Comparison of ENCODE assay signal across 1 cellular context in the genomic region with DNA sequence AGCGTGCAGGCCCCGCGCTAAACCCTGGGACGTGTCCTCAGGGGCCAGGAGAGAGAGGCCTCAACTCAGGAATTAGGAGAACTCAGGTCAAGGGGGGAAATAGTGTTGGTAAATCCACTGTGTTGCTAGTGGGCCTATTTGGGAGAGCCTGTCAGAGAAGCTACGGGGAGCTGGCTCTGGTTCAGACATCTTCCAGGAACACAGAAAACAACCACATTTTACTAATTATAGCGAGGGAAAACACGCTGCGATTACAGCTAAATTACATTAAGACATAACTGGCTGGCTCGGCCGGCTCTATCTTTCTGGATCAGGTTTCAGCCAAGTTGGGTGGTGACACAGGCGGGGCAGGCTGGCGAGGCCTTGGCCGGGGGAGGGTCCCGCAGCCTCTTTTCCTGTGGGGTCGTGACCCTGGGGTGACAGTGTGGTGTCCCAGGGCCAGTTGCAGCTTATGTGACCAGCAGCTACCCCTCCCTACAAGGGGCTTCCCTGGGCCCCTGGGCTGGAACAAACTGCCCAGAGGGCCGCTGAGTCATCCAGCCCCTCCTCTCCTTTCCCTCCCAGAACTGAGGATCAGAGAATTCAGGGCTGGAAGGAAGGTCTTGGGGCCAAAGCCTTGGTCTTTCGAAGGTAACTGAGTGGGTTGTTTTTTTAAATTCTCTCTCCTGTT.
TF ChIP-seq lines count a peak whose summit lies in the region.

No MANE protein-coding gene starts in this region.

TF ChIP-seq in K562, 482 proteins besides CTCF, POLR2A, EP300 and RAD21 (continued from another document and continues in another):
- TF ChIP-seq, protein P1, sequence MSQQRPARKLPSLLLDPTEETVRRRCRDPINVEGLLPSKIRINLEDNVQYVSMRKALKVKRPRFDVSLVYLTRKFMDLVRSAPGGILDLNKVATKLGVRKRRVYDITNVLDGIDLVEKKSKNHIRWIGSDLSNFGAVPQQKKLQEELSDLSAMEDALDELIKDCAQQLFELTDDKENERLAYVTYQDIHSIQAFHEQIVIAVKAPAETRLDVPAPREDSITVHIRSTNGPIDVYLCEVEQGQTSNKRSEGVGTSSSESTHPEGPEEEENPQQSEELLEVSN (IDR thresholded peaks at IDR 0.05; ENCODE audit: borderline replicate concordance in 1 of 2, extremely low read depth in 1 of 2, insufficient read depth in 1 of 2, insufficient read length in 1 of 2, low read depth in 1 of 2, low read length in 1 of 2, poor library complexity in 1 of 2, severe bottlenecking in 1 of 2): peak in 1 of 2 experiments; percentile 21
- TF ChIP-seq CBX5 (IDR thresholded peaks at IDR 0.05; ENCODE audit: borderline replicate concordance, low read depth) (peak; percentile 72; the same call in 1 of the 2 replicates), RFX1 (IDR thresholded peaks at IDR 0.05) (no peak), ZEB2 (IDR thresholded peaks at IDR 0.05) (no peak), ZNF644 (tag; IDR thresholded peaks at IDR 0.05; ENCODE audit: low read depth) (peak; percentile 66), ZNF696 (CRISPR knock-in tag; conservative IDR thresholded peaks at IDR 0.05) (no peak), NFE2 (IDR thresholded peaks at IDR 0.05; ENCODE audit: low read depth) (peak; percentile 97), PHF8 (IDR thresholded peaks at IDR 0.05; ENCODE audit: borderline replicate concordance, low read length) (peak; percentile 42; the same call in 1 of the 2 replicates), NFRKB (IDR thresholded peaks at IDR 0.05; ENCODE audit: low read depth) (peak; percentile 54; the same call in 1 of the 2 replicates), ZNF583 (CRISPR knock-in tag; IDR thresholded peaks at IDR 0.05) (no peak), JUN (IDR thresholded peaks at IDR 0.05; ENCODE audit: borderline replicate concordance, low read depth, low read length) (peak; percentile 89; the same call in 1 of the 2 replicates), JUN (CRISPR knock-in tag; IDR thresholded peaks at IDR 0.05; ENCODE audit: borderline replicate concordance) (no peak), CREBBP (IDR thresholded peaks at IDR 0.05; ENCODE audit: low read depth, low read length) (no peak), ZNF133 (CRISPR knock-in tag; IDR thresholded peaks at IDR 0.05) (no peak), JUND (IDR thresholded peaks at IDR 0.05; ENCODE audit: borderline replicate concordance, low read depth, low read length) (peak; percentile 95), JUND (tag; IDR thresholded peaks at IDR 0.05; ENCODE audit: borderline replicate concordance, low read depth, low read length) (peak; percentile 90; the same call in 2 of the 3 replicates), TARDBP (IDR thresholded peaks at IDR 0.05) (peak; percentile 68; the same call in 1 of the 2 replicates), ZNF717 (CRISPR knock-in tag; IDR thresholded peaks at IDR 0.05) (no peak), DDX20 (tag; IDR thresholded peaks at IDR 0.05; ENCODE audit: low read depth) (no peak), TBP (optimal IDR thresholded peaks at IDR 0.05; ENCODE audit: low read depth, low read length) (peak; percentile 83), PTBP1 (IDR thresholded peaks at IDR 0.05; ENCODE audit: low read depth, low read length) (no peak)
- TF ChIP-seq, protein P2, sequence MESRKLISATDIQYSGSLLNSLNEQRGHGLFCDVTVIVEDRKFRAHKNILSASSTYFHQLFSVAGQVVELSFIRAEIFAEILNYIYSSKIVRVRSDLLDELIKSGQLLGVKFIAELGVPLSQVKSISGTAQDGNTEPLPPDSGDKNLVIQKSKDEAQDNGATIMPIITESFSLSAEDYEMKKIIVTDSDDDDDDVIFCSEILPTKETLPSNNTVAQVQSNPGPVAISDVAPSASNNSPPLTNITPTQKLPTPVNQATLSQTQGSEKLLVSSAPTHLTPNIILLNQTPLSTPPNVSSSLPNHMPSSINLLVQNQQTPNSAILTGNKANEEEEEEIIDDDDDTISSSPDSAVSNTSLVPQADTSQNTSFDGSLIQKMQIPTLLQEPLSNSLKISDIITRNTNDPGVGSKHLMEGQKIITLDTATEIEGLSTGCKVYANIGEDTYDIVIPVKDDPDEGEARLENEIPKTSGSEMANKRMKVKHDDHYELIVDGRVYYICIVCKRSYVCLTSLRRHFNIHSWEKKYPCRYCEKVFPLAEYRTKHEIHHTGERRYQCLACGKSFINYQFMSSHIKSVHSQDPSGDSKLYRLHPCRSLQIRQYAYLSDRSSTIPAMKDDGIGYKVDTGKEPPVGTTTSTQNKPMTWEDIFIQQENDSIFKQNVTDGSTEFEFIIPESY (CRISPR knock-in tag; IDR thresholded peaks at IDR 0.05): peak; percentile 62; the same call in 1 of the 2 replicates
- TF ChIP-seq, protein P3, sequence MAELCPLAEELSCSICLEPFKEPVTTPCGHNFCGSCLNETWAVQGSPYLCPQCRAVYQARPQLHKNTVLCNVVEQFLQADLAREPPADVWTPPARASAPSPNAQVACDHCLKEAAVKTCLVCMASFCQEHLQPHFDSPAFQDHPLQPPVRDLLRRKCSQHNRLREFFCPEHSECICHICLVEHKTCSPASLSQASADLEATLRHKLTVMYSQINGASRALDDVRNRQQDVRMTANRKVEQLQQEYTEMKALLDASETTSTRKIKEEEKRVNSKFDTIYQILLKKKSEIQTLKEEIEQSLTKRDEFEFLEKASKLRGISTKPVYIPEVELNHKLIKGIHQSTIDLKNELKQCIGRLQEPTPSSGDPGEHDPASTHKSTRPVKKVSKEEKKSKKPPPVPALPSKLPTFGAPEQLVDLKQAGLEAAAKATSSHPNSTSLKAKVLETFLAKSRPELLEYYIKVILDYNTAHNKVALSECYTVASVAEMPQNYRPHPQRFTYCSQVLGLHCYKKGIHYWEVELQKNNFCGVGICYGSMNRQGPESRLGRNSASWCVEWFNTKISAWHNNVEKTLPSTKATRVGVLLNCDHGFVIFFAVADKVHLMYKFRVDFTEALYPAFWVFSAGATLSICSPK (IDR thresholded peaks at IDR 0.05; ENCODE audit: borderline replicate concordance): no peak
- TF ChIP-seq, protein P4, sequence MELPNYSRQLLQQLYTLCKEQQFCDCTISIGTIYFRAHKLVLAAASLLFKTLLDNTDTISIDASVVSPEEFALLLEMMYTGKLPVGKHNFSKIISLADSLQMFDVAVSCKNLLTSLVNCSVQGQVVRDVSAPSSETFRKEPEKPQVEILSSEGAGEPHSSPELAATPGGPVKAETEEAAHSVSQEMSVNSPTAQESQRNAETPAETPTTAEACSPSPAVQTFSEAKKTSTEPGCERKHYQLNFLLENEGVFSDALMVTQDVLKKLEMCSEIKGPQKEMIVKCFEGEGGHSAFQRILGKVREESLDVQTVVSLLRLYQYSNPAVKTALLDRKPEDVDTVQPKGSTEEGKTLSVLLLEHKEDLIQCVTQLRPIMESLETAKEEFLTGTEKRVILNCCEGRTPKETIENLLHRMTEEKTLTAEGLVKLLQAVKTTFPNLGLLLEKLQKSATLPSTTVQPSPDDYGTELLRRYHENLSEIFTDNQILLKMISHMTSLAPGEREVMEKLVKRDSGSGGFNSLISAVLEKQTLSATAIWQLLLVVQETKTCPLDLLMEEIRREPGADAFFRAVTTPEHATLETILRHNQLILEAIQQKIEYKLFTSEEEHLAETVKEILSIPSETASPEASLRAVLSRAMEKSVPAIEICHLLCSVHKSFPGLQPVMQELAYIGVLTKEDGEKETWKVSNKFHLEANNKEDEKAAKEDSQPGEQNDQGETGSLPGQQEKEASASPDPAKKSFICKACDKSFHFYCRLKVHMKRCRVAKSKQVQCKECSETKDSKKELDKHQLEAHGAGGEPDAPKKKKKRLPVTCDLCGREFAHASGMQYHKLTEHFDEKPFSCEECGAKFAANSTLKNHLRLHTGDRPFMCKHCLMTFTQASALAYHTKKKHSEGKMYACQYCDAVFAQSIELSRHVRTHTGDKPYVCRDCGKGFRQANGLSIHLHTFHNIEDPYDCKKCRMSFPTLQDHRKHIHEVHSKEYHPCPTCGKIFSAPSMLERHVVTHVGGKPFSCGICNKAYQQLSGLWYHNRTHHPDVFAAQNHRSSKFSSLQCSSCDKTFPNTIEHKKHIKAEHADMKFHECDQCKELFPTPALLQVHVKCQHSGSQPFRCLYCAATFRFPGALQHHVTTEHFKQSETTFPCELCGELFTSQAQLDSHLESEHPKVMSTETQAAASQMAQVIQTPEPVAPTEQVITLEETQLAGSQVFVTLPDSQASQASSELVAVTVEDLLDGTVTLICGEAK (IDR thresholded peaks at IDR 0.05): no peak
- TF ChIP-seq, protein P4 (CRISPR knock-in tag; IDR thresholded peaks at IDR 0.05): no peak
- TF ChIP-seq, protein P5, sequence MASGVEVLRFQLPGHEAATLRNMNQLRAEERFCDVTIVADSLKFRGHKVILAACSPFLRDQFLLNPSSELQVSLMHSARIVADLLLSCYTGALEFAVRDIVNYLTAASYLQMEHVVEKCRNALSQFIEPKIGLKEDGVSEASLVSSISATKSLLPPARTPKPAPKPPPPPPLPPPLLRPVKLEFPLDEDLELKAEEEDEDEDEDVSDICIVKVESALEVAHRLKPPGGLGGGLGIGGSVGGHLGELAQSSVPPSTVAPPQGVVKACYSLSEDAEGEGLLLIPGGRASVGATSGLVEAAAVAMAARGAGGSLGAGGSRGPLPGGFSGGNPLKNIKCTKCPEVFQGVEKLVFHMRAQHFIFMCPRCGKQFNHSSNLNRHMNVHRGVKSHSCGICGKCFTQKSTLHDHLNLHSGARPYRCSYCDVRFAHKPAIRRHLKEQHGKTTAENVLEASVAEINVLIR (CRISPR knock-in tag; IDR thresholded peaks at IDR 0.05): no peak
- TF ChIP-seq, protein P6, sequence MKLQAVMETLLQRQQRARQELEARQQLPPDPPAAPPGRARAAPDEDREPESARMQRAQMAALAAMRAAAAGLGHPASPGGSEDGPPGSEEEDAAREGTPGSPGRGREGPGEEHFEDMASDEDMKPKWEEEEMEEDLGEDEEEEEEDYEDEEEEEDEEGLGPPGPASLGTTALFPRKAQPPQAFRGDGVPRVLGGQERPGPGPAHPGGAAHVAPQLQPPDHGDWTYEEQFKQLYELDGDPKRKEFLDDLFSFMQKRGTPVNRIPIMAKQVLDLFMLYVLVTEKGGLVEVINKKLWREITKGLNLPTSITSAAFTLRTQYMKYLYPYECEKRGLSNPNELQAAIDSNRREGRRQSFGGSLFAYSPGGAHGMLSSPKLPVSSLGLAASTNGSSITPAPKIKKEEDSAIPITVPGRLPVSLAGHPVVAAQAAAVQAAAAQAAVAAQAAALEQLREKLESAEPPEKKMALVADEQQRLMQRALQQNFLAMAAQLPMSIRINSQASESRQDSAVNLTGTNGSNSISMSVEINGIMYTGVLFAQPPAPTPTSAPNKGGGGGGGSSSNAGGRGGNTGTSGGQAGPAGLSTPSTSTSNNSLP (IDR thresholded peaks at IDR 0.05; ENCODE audit: borderline replicate concordance, low read depth, low read length): 0 out of 2 replicates have a peak, but pooled peaks have one; percentile 19
- TF ChIP-seq, protein P7, sequence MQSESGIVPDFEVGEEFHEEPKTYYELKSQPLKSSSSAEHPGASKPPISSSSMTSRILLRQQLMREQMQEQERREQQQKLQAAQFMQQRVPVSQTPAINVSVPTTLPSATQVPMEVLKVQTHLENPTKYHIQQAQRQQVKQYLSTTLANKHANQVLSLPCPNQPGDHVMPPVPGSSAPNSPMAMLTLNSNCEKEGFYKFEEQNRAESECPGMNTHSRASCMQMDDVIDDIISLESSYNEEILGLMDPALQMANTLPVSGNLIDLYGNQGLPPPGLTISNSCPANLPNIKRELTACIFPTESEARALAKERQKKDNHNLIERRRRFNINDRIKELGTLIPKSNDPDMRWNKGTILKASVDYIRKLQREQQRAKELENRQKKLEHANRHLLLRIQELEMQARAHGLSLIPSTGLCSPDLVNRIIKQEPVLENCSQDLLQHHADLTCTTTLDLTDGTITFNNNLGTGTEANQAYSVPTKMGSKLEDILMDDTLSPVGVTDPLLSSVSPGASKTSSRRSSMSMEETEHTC (IDR thresholded peaks at IDR 0.05): no peak
- TF ChIP-seq, protein P8, sequence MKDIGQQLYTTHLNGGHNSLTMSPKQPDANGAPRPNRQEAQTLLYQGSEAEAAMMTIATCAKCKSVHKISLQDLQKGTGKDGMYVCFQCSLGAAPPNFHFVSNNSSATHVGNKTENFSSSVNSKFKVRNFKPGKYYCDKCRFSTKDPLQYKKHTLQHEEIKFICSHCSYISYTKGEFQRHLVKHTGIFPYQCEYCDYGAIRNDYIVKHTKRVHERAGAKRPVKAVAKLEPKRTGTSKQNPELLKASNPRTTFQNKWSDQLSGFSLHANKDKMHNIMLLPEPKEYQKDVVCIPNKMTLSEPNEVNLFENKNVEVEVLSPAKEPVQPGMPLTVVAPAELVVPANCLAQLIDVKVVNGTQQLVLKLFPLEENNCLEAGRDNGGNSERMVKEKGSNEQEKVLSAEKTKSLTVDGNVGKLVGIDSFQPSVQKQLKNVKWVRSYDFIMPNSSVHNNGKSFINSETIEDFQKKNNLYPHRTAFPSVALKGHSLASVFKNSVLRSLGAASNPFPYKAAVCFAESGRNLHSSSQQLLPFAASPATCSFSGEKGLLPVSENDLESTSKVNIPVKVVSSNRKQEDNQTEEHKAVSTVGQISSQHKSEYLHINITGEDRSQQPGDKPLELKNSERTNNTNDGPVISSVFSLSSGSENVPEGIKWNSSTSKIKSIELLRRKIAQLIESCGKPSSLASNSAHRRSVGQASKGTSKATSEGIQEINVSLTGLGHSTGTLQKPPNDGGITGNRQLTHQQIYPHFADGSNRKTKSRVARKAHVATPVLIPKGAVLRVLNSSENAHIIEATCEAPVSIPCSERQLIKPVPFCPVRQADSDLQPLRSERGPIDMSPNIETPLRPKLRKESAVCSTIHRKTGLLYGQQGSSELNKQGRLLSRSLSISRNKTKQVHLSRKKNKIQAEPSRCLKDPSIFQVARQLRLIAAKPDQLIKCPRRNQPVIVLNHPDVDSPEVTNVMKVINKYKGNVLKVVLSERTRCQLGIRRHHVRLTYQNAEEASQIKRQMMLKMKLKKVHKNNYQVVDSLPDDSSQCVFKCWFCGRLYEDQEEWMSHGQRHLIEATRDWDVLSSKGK (CRISPR knock-in tag; IDR thresholded peaks at IDR 0.05): no peak
